20 cellular contexts compared by ENCODE assay signal in genomic region chr5:44909009-44909408, GRCh38.
A peak's percentile ranks its signal among the peaks of the same experiment; 100 is the strongest.
DNase-seq lines count a peak whose midpoint lies in the region; ATAC-seq and TF ChIP-seq lines count a peak whose summit lies in the region.
"Had no signal": no experiment of that assay in that cellular context is flagged by ENCODE, and none has a peak within 500 bp of the region (broad histone marks: within the 10 kb centered on the region; RNA-seq: fewer than 3 reads in every experiment).

No MANE protein-coding gene starts in this region.

- H3K27ac ChIP-seq in neural cell (ENCODE audit: low read length) = no peak overlapping the region
- H3K27ac ChIP-seq: A549; BLaER1 treated with 17β-estradiol and CSF1 and Interleukin-3, amounts not matched to agents 10 nM and 100 nM; GM23248 had no signal

- H3K27me3 ChIP-seq in neural cell (ENCODE audit: insufficient read depth, low read depth, low read length) = no peaks in the 10 kb centered on the region
- H3K27me3 ChIP-seq: BE2C; BLaER1 treated with 17β-estradiol and CSF1 and Interleukin-3, amounts not matched to agents 10 nM and 100 nM had no signal

- H3K4me3 ChIP-seq in neural cell (ENCODE audit: low read length) = no peak overlapping the region
- H3K4me3 ChIP-seq: A549; BLaER1 treated with 17β-estradiol and CSF1 and Interleukin-3, amounts not matched to agents 10 nM and 100 nM; GM23248 had no signal

- no peak overlapping the region for H3K4me2 ChIP-seq in neural cell (ENCODE audit: low read length)
- H3K4me2 ChIP-seq: A549; BLaER1 treated with 17β-estradiol and CSF1 and Interleukin-3, amounts not matched to agents 10 nM and 100 nM had no signal

- H4K20me1 ChIP-seq in neural cell (ENCODE audit: insufficient read depth) = no peaks in the 10 kb centered on the region
- H4K20me1 ChIP-seq: BLaER1 treated with 17β-estradiol and CSF1 and Interleukin-3, amounts not matched to agents 10 nM and 100 nM had no signal

- TF ChIP-seq RAD21 in neural cell (conservative IDR thresholded peaks at IDR 0.05) = no peak

- no peaks in the 10 kb centered on the region for H3K79me2 ChIP-seq in neural cell (replicated peaks; ENCODE audit: insufficient read depth, low read length)

- peak overlapping the region; percentile 3 for H2AFZ ChIP-seq in neural cell (ENCODE audit: low read depth, low read length)
- H2AFZ ChIP-seq: GM23248 had no signal

- no peak for TF ChIP-seq CTCF in neural cell (IDR thresholded peaks at IDR 0.05; ENCODE audit: poor library complexity, severe bottlenecking)

- intact Hi-C loops in Right ventricle myocardium superior (cut with DNase I) (no loop called here), Right ventricle myocardium inferior (cut with DNase I) (no loop called here)

- no peak for TF ChIP-seq EP300 in neural cell (conservative IDR thresholded peaks at IDR 0.05; ENCODE audit: poor library complexity, severe bottlenecking)

- H3K9me3 ChIP-seq in neural cell (ENCODE audit: low read length) = no peaks in the 10 kb centered on the region
- H3K9me3 ChIP-seq: A549; BE2C; BLaER1 treated with 17β-estradiol and CSF1 and Interleukin-3, amounts not matched to agents 10 nM and 100 nM had no signal

- ATAC-seq in Right ventricle myocardium superior (ENCODE audit: poor library complexity) = peak; percentile 62
- no peak for ATAC-seq in Right ventricle myocardium inferior
- ATAC-seq: A549 had no signal

- DNase-seq in Right ventricle myocardium superior (no peak), Right ventricle myocardium inferior (ENCODE audit: missing footprints) (no peak), astrocyte of the hippocampus (ENCODE audit: low read depth, low spot score) (peak; percentile 43), NCI-H526 treated with DMSO at 0.1 percent for 48 hours (lab: John Stamatoyannopoulos, UW) (no peak), DMS53 treated with DMSO at 0.1 percent for 48 hours (lab: John Stamatoyannopoulos, UW; ENCODE audit: unreplicated experiment) (no peak)
- no peak for DNase-seq in activated naive CD4-positive, alpha-beta T cell treated with anti-CD3 and anti-CD28 coated beads, Interleukin-2, amount 50 U/mL, for 16 hours
- DNase-seq: 8988T; ACHN; AML-193; BE2C; CD4-positive, alpha-beta T cell; CD8-positive, alpha-beta memory T cell; DMS53; DND-41; GM23248; H9; HFFc6 had no signal

- no peaks in the 10 kb centered on the region for H3F3A ChIP-seq in neural cell (ENCODE audit: insufficient read depth, low read length, poor library complexity, severe bottlenecking)

- H3K36me3 ChIP-seq in neural cell (ENCODE audit: insufficient read depth, low read length) = no peaks in the 10 kb centered on the region
- H3K36me3 ChIP-seq: BE2C; BLaER1 treated with 17β-estradiol and CSF1 and Interleukin-3, amounts not matched to agents 10 nM and 100 nM had no signal

- no peak overlapping the region for H3K9ac ChIP-seq in neural cell (ENCODE audit: low read length)
- H3K9ac ChIP-seq: BLaER1 treated with 17β-estradiol and CSF1 and Interleukin-3, amounts not matched to agents 10 nM and 100 nM; GM23248 had no signal

- H3K9me2 ChIP-seq in neural cell (ENCODE audit: insufficient read depth, low read length) = no peaks in the 10 kb centered on the region

TF ChIP-seq in neural cell, 6 proteins besides CTCF, POLR2A, EP300 and RAD21:
- TF ChIP-seq SMC3 (conservative IDR thresholded peaks at IDR 0.05; ENCODE audit: poor library complexity) (no peak), POLR2AphosphoS5 (IDR thresholded peaks at IDR 0.05) (no peak), TAF1 (IDR thresholded peaks at IDR 0.05; ENCODE audit: low read depth) (no peak), MXI1 (conservative IDR thresholded peaks at IDR 0.05; ENCODE audit: poor library complexity, severe bottlenecking) (no peak), REST (IDR thresholded peaks at IDR 0.05; ENCODE audit: borderline replicate concordance) (no peak), EZH2 (IDR thresholded peaks at IDR 0.05; ENCODE audit: borderline replicate concordance, insufficient read depth, low read length, poor library complexity, severe bottlenecking) (no peak)
